In the genomic region with DNA sequence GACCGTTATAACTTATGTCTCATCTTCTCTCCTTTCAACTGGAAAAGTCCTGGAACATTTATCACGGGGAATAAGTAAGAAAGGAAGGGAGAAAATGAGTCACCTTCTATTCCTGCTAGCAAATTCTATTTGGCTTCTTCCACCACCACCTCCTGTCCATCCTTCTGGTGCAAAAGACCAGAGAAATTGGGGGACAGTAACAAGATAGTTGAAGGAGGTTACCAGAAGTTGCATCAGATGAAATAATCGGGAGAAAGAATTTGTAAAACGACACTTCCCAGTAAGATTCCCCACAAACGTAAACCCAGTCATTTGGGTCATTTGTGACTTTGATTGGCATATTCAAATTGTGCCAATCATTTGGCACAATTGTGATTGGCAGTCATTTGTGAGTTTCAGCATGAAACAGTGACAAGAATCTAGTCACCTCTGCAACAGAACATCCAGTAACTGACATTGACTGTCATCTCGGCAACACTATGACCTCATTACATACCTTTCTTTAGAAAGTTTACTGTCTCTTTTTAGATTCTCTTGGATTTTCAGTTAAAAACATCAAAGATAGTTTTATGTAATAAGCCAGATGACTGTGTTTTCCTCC, we compare ENCODE assay signal across 1 cellular context.
TF ChIP-seq lines count a peak whose summit lies in the region.

No MANE protein-coding gene starts in this region.

TF ChIP-seq in H1, 55 proteins besides CTCF, POLR2A, EP300 and RAD21:
- no peak for TF ChIP-seq CBX8 (IDR thresholded peaks at IDR 0.05; ENCODE audit: borderline replicate concordance, low read depth, low read length)
- peak; percentile 23; the same call in 1 of the 2 replicates for TF ChIP-seq CEBPB (IDR thresholded peaks at IDR 0.05; ENCODE audit: low read depth, low read length)
